ENCODE assay signal across 34 cellular contexts in genomic region chr6:154942770-154943169, GRCh38.
"Had no signal": no experiment of that assay in that cellular context is flagged by ENCODE, and none has a peak within 500 bp of the region (broad histone marks: within the 10 kb centered on the region; RNA-seq: fewer than 3 reads in every experiment).

No MANE protein-coding gene starts in this region.

- H3K27me3 ChIP-seq: adrenal gland, body of pancreas, brain microvascular endothelial cell, breast epithelium had no signal

- H3K4me3 Mint-ChIP-seq: activated B cell treated with CpG ODN at 0.5 μM for 24 hours; activated CD4-positive, alpha-beta memory T cell treated with anti-CD3 and anti-CD28 coated beads for 36 hours; activated CD4-positive, alpha-beta T cell treated with anti-CD3 and anti-CD28 coated beads, Interleukin-2, amount 10 ng/mL, durations not matched to agents 24 days and 14 days; activated CD8-positive, alpha-beta T cell treated with anti-CD3 and anti-CD28 coated beads for 36 hours; activated naive CD4-positive, alpha-beta T cell treated with anti-CD3 and anti-CD28 coated beads for 36 hours; activated naive CD8-positive, alpha-beta T cell treated with anti-CD3 and anti-CD28 coated beads for 36 hours; activated T-cell treated with anti-CD3 and anti-CD28 coated beads, Interleukin-2, amount 50 U/mL, for 4 hours; activated T-cell treated with anti-CD3 and anti-CD28 coated beads, Interleukin-2, amount 50 U/mL, for 72 hours; activated T-helper 1 cell treated with anti-CD3 and anti-CD28 coated beads, Interleukin-12 subunit alpha, Interleukin-12 subunit beta, Interleukin-2, Interleukin-4 antibody, amounts not matched to agents 30 ng/mL and 10 ng/mL and 1 ng/mL, durations not matched to agents 14 hours and 24 hours and 36 hours; activated T-helper 17 cell treated with anti-CD3 and anti-CD28 coated beads, Interleukin-2, amount 50 U/mL, for 72 hours; T-helper 1 cell treated with Interleukin-12 subunit alpha and Interleukin-12 subunit beta and Interleukin-4 antibody, amounts not matched to agents 30 μg/mL and 1 μg/mL, for 36 hours; T-helper 2 cell treated with Interferon-gamma antibody and Interleukin-4, amounts not matched to agents 5 μg/mL and 100 μg/mL, for 36 hours had no signal

- DNase-seq: activated B cell treated with CpG ODN at 0.5 μM for 24 hours; activated CD4-positive, alpha-beta memory T cell treated with anti-CD3 and anti-CD28 coated beads for 36 hours; activated CD4-positive, alpha-beta T cell treated with anti-CD3 and anti-CD28 coated beads for 4 hours; activated CD4-positive, alpha-beta T cell treated with anti-CD3 and anti-CD28 coated beads, Interleukin-2, amount 10 ng/mL, durations not matched to agents 24 days and 14 days; activated CD4-positive, alpha-beta T cell treated with anti-CD3 and anti-CD28 coated beads, Interleukin-2, amount 50 U/mL, for 1 hour; activated CD4-positive, alpha-beta T cell treated with anti-CD3 and anti-CD28 coated beads, Interleukin-2, amount 50 U/mL, for 4 hours; activated CD4-positive, CD25-positive, alpha-beta regulatory T cell treated with anti-CD3 and anti-CD28 coated beads, Interleukin-2, amount 50 U/mL, for 72 hours; activated CD8-positive, alpha-beta memory T cell treated with anti-CD3 and anti-CD28 coated beads, Interleukin-2, amount 50 U/mL, for 4 hours; activated CD8-positive, alpha-beta T cell treated with anti-CD3 and anti-CD28 coated beads for 36 hours; activated effector memory CD4-positive, alpha-beta T cell treated with anti-CD3 and anti-CD28 coated beads, Interleukin-2, amount 50 U/mL, for 16 hours; activated gamma-delta T cell treated with Interleukin-2 at 50 U/mL for 16 hours; activated naive CD4-positive, alpha-beta T cell; activated naive CD4-positive, alpha-beta T cell treated with anti-CD3 and anti-CD28 coated beads for 36 hours; activated naive CD4-positive, alpha-beta T cell treated with anti-CD3 and anti-CD28 coated beads, Interleukin-2, amount 50 U/mL, for 16 hours; activated naive CD8-positive, alpha-beta T cell treated with anti-CD3 and anti-CD28 coated beads for 36 hours; activated T-cell treated with anti-CD3 and anti-CD28 coated beads for 4 hours; activated T-cell treated with anti-CD3 and anti-CD28 coated beads, Interleukin-2, amount 50 U/mL, for 1 hour; activated T-cell treated with anti-CD3 and anti-CD28 coated beads, Interleukin-2, amount 50 U/mL, for 4 hours; activated T-cell treated with anti-CD3 and anti-CD28 coated beads, Interleukin-2, amount 50 U/mL, for 72 hours; adrenal gland; amniotic stem cell; aorta; body of pancreas; brain microvascular endothelial cell; central memory CD4-positive, alpha-beta T cell; T-helper 2 cell; T-helper 9 cell had no signal

- H3K36me3 ChIP-seq: adrenal gland, brain microvascular endothelial cell, breast epithelium had no signal

- H3K4me1 ChIP-seq: adrenal gland, body of pancreas, breast epithelium had no signal

- H3K27ac ChIP-seq: adrenal gland, body of pancreas, brain microvascular endothelial cell, breast epithelium, VCaP had no signal

- H3K4me3 ChIP-seq: adrenal gland, body of pancreas, breast epithelium had no signal

- H3K27ac Mint-ChIP-seq: activated B cell treated with CpG ODN at 0.5 μM for 24 hours; activated CD4-positive, alpha-beta memory T cell treated with anti-CD3 and anti-CD28 coated beads for 36 hours; activated CD4-positive, alpha-beta T cell treated with anti-CD3 and anti-CD28 coated beads, Interleukin-2, amount 10 ng/mL, durations not matched to agents 24 days and 14 days; activated CD8-positive, alpha-beta T cell treated with anti-CD3 and anti-CD28 coated beads for 36 hours; activated naive CD4-positive, alpha-beta T cell treated with anti-CD3 and anti-CD28 coated beads for 36 hours; activated naive CD4-positive, alpha-beta T cell treated with anti-CD3 and anti-CD28 coated beads, Interleukin-2, amount 50 U/mL, for 72 hours; activated naive CD8-positive, alpha-beta T cell treated with anti-CD3 and anti-CD28 coated beads for 36 hours; activated T-cell treated with anti-CD3 and anti-CD28 coated beads, Interleukin-2, amount 50 U/mL, for 72 hours; activated T-helper 1 cell treated with anti-CD3 and anti-CD28 coated beads, Interleukin-12 subunit alpha, Interleukin-12 subunit beta, Interleukin-2, Interleukin-4 antibody, amounts not matched to agents 30 ng/mL and 10 ng/mL and 1 ng/mL, durations not matched to agents 14 hours and 24 hours and 36 hours; activated T-helper 17 cell treated with anti-CD3 and anti-CD28 coated beads, Interleukin-2, amount 50 U/mL, for 72 hours; T-helper 1 cell treated with Interleukin-12 subunit alpha and Interleukin-12 subunit beta and Interleukin-4 antibody, amounts not matched to agents 30 μg/mL and 1 μg/mL, for 36 hours; T-helper 2 cell treated with Interferon-gamma antibody and Interleukin-4, amounts not matched to agents 5 μg/mL and 100 μg/mL, for 36 hours had no signal

- H3K9me3 Mint-ChIP-seq: activated B cell treated with CpG ODN at 0.5 μM for 24 hours; activated CD4-positive, alpha-beta memory T cell treated with anti-CD3 and anti-CD28 coated beads for 36 hours; activated naive CD8-positive, alpha-beta T cell treated with anti-CD3 and anti-CD28 coated beads for 36 hours; activated T-cell treated with anti-CD3 and anti-CD28 coated beads, Interleukin-2, amount 50 U/mL, for 4 hours; activated T-cell treated with anti-CD3 and anti-CD28 coated beads, Interleukin-2, amount 50 U/mL, for 72 hours; activated T-helper 17 cell treated with anti-CD3 and anti-CD28 coated beads, Interleukin-2, amount 50 U/mL, for 72 hours; T-helper 2 cell treated with Interferon-gamma antibody and Interleukin-4, amounts not matched to agents 5 μg/mL and 100 μg/mL, for 36 hours had no signal

- H3K9me3 ChIP-seq: adrenal gland, body of pancreas, breast epithelium had no signal

- H3K4me1 Mint-ChIP-seq: activated B cell treated with CpG ODN at 0.5 μM for 24 hours; activated naive CD8-positive, alpha-beta T cell treated with anti-CD3 and anti-CD28 coated beads for 36 hours had no signal

- H3K27me3 Mint-ChIP-seq: activated B cell treated with CpG ODN at 0.5 μM for 24 hours; activated CD4-positive, alpha-beta memory T cell treated with anti-CD3 and anti-CD28 coated beads for 36 hours; activated CD4-positive, alpha-beta T cell treated with anti-CD3 and anti-CD28 coated beads, Interleukin-2, amount 10 ng/mL, durations not matched to agents 24 days and 14 days; activated CD8-positive, alpha-beta T cell treated with anti-CD3 and anti-CD28 coated beads for 36 hours; activated naive CD8-positive, alpha-beta T cell treated with anti-CD3 and anti-CD28 coated beads for 36 hours; activated T-helper 17 cell treated with anti-CD3 and anti-CD28 coated beads, Interleukin-2, amount 50 U/mL, for 72 hours had no signal

- ATAC-seq: activated CD8-positive, alpha-beta T cell treated with anti-CD3 and anti-CD28 coated beads for 36 hours; activated naive CD4-positive, alpha-beta T cell treated with anti-CD3 and anti-CD28 coated beads, Interleukin-2, amount 50 U/mL, for 72 hours; activated T-cell treated with anti-CD3 and anti-CD28 coated beads, Interleukin-2, amount 50 U/mL, for 4 hours; activated T-cell treated with anti-CD3 and anti-CD28 coated beads, Interleukin-2, amount 50 U/mL, for 72 hours; activated T-helper 17 cell treated with anti-CD3 and anti-CD28 coated beads, Interleukin-2, amount 50 U/mL, for 72 hours; body of pancreas had no signal
